8 cellular contexts compared by ENCODE assay signal in the genomic region with DNA sequence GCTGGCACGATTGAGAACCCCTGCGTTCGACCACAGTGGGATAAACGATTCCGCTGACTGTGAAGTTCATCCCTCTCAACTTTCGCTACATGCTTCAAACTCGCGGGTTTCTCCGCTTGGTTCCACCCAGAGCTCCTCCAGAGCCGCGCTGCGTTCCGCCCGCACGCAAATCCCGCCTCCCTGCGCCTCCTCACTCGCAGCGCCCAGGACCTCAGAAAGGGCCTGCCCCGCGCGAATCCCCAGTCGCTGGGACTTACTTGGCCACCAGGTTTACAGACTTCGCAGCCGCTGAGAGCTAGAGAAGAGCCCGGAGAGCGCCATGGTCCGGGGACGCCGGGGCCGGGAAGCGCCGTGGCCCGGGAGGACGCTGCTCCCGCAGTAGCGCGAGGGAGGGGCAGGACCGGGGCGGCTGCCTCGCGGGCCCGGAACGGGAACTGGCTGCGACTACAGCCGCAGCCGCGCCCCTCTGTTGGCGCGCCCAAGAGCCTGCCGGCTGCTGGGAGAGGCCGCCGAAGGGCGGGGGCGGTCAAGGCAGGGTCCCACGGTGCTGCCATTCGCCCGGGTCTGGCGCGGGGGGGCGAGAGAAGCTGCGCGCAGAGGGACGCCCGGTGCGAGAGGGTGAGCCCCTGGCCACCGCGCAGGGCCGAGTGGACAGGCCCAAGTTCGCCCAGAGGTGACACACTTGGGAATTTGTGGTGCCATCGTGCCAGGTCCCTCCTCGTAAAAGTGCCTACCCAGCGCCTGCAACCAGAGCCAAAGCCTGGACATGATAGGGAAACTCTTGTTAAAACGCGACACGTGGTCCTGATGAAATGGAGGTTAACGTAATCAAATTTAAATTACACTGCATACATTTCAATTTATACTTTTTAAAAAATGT. TPM values are rescaled to one million over a fixed set of nuclear protein-coding genes. Genes with fewer than 3 reads are reported as not detected.
DNase-seq lines count a peak whose midpoint lies in the region; ATAC-seq lines count a peak whose summit lies in the region.

Gene NOD1 (minus strand): TSS at position 436 of the 880 bp plus-strand sequence. CDS start 21,863 bp downstream, outside the sequence.

- H3K27ac ChIP-seq in cingulate gyrus (ENCODE audit: low read depth, low read length) (peak within 1 kb of the TSS; percentile 81), layer of hippocampus (ENCODE audit: low read depth, low read length) (peak within 1 kb of the TSS; percentile 76)

- in situ Hi-C loops in ACHN (cut with HindIII; ENCODE audit: low pct_ligation_motif_present, low pct_unique_long_range_greater_than_20kb, low sequenced_read_pairs), result no loop called here

- H3K27me3 ChIP-seq in layer of hippocampus (ENCODE audit: control insufficient read depth, insufficient read depth, low read length), result no peaks in the 10 kb centered on the region

- no peaks in the 10 kb centered on the region for H3K9me3 Mint-ChIP-seq in activated CD4-positive, alpha-beta T cell treated with anti-CD3 and anti-CD28 coated beads for 36 hours (ENCODE audit: low read depth)

- peak within 1 kb of the TSS; percentile 90 for H3K27ac Mint-ChIP-seq in activated CD4-positive, alpha-beta T cell treated with anti-CD3 and anti-CD28 coated beads for 36 hours

- ATAC-seq in GM18858 (IDR thresholded peaks at IDR 0.05; ENCODE audit: unreplicated experiment) (peak; percentile 71), HG03095 (IDR thresholded peaks at IDR 0.05; ENCODE audit: unreplicated experiment) (peak; percentile 91)
- ATAC-seq in activated CD4-positive, alpha-beta T cell treated with anti-CD3 and anti-CD28 coated beads for 36 hours, result peak; percentile 89

- intact Hi-C loops in activated CD4-positive, alpha-beta T cell treated with anti-CD3 and anti-CD28 coated beads for 36 hours (cut with DNase I, micrococcal nuclease), result loop anchor here (1.0 to 5.0 kb wide), 9 partner anchors 26 to 451 kb away; partner anchors contain the start of genes GGCT (in 2 of the 2), PLEKHA8 (in 2 of the 2), ZNRF2 (in 2 of the 2) and FKBP14 (in 1 of the 2)

- CTCF ChIA-PET in activated CD4-positive, alpha-beta T cell treated with anti-CD3 and anti-CD28 coated beads for 36 hours (lab: Charles Lee), result interaction anchor here (0.5 to 1.9 kb wide), 11 partner anchors 10 to 262 kb away, joined by 3 to 7 read pairs (median 4); no protein-coding TSS in a partner anchor

- H3K4me3 Mint-ChIP-seq in activated CD4-positive, alpha-beta T cell treated with anti-CD3 and anti-CD28 coated beads for 36 hours, result peak within 1 kb of the TSS; percentile 88

- peaks cover 4% of the 10 kb centered on the region for H3K36me3 Mint-ChIP-seq in activated CD4-positive, alpha-beta T cell treated with anti-CD3 and anti-CD28 coated beads for 36 hours (ENCODE audit: low read depth)

- no peaks in the 10 kb centered on the region for H3K27me3 Mint-ChIP-seq in activated CD4-positive, alpha-beta T cell treated with anti-CD3 and anti-CD28 coated beads for 36 hours

- peaks cover 50% of the 10 kb centered on the region for H3K4me1 Mint-ChIP-seq in activated CD4-positive, alpha-beta T cell treated with anti-CD3 and anti-CD28 coated beads for 36 hours

- peak; percentile 87 for DNase-seq in ACHN
- DNase-seq in NCI-H2227 (lab: John Stamatoyannopoulos, UW; ENCODE audit: unreplicated experiment), result peak; percentile 78
- DNase-seq in activated CD4-positive, alpha-beta T cell treated with anti-CD3 and anti-CD28 coated beads for 36 hours, result peak; percentile 86
- peak; percentile 38 to 55 for DNase-seq in stimulated activated CD4-positive, alpha-beta T cell treated with anti-CD3 and anti-CD28 coated beads, Interleukin-1b, Interleukin-23, amount 100 ng/mL, for 4 hours (ENCODE audit: low read depth in 2 of 2)

- POLR2A ChIA-PET in activated CD4-positive, alpha-beta T cell treated with anti-CD3 and anti-CD28 coated beads for 36 hours (lab: Charles Lee), result interaction anchor here (0.6 to 0.9 kb wide), 2 partner anchors 22 to 204 kb away, joined by 3 to 4 read pairs; partner anchors contain the start of gene CRHR2

RNA-seq across cellular contexts. Expression of gene NOD1, which starts in this region (rescaled TPM):
- total RNA-seq in activated CD4-positive, alpha-beta T cell treated with anti-CD3 and anti-CD28 coated beads for 36 hours, result 10 to 100 TPM; 10.8 to 11.0 TPM

Comparison
In these comparisons a context has a peak if more than half of its experiments do, and no peak if none do; other contexts are left out.
1. Peak in every context shown above with its lines: DNase-seq, ATAC-seq and H3K27ac ChIP-seq.